In the genomic region with DNA sequence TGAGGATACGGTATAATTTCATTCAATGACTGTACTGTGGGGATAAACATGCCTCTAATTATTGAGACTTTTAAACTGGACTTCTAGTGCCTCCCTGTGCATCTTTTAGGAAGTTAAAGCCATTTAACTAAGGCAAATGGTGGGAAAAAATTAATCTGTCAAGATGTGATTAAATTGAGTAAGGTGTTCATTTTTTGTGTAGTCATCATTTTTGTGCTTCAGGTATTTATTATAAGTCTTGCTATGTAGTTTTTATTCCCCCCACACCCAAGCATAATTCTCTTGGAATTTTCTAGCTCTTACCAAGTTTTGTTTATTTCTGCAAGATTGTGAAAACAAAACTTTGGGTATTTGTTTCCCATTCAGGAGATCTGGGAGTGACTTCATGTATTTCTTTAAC, we compare ENCODE assay signal across 22 cellular contexts. TPM values are rescaled to one million over a fixed set of nuclear protein-coding genes. Genes with fewer than 3 reads are reported as not detected.
"Had no signal": no experiment of that assay in that cellular context is flagged by ENCODE, and none has a peak within 500 bp of the region (broad histone marks: within the 10 kb centered on the region; RNA-seq: fewer than 3 reads in every experiment).

No MANE protein-coding gene starts in this region.

- H3K9me3 Mint-ChIP-seq: brain; memory B cell; naive thymus-derived CD4-positive, alpha-beta T cell; T-cell had no signal

- H2AFZ ChIP-seq: parathyroid adenoma had no signal

- H3K4me3 ChIP-seq: coronary artery, esophagus squamous epithelium, left ventricle myocardium inferior, mucosa of descending colon, thoracic aorta, upper lobe of right lung had no signal

- H3K9ac ChIP-seq: parathyroid adenoma had no signal

- H3K27ac ChIP-seq: coronary artery, left ventricle myocardium inferior, neutrophil, parathyroid adenoma, thoracic aorta, upper lobe of right lung had no signal

- DNase-seq: activated CD4-positive, alpha-beta T cell treated with anti-CD3 and anti-CD28 coated beads for 4 hours; activated naive CD4-positive, alpha-beta T cell treated with anti-CD3 and anti-CD28 coated beads, Interleukin-2, amount 50 U/mL, for 16 hours; amygdala; central memory CD4-positive, alpha-beta T cell; esophagus squamous epithelium; foreskin fibroblast; glutamatergic neuron; hypothalamus; left ventricle myocardium inferior; mucosa of descending colon; naive thymus-derived CD4-positive, alpha-beta T cell; stimulated activated CD4-positive, alpha-beta T cell treated with anti-CD3 and anti-CD28 coated beads, Interleukin-1b, Interleukin-23, amount 100 ng/mL, for 48 hours; T-cell; upper lobe of right lung had no signal

- H3K9me3 ChIP-seq: esophagus squamous epithelium, left ventricle myocardium inferior, mucosa of descending colon, neutrophil, thoracic aorta, upper lobe of right lung had no signal

- H3K27me3 ChIP-seq: esophagus squamous epithelium, neutrophil, upper lobe of right lung had no signal

- H3K27me3 Mint-ChIP-seq: brain; memory B cell; naive thymus-derived CD4-positive, alpha-beta T cell; T-cell had no signal

- H3K4me3 Mint-ChIP-seq: memory B cell; naive thymus-derived CD4-positive, alpha-beta T cell; T-cell had no signal

- ATAC-seq: mucosa of descending colon; naive thymus-derived CD4-positive, alpha-beta T cell; T-cell; upper lobe of right lung had no signal

- H3K27ac Mint-ChIP-seq: memory B cell had no signal

RNA-seq across cellular contexts. Expression of a gene that starts 24.0 kb away (rescaled TPM):
- total RNA-seq: activated CD8-positive, alpha-beta memory T cell treated with anti-CD3 and anti-CD28 coated beads for 36 hours had no signal

RNA-seq across cellular contexts. Expression of a gene that starts 49.2 kb away (rescaled TPM):
- total RNA-seq: kidney epithelial cell, left ventricle myocardium inferior, mucosa of descending colon, thoracic aorta had no signal

RNA-seq across cellular contexts. Expression of a gene that starts 58.8 kb away (rescaled TPM):
- total RNA-seq: activated CD8-positive, alpha-beta memory T cell treated with anti-CD3 and anti-CD28 coated beads for 36 hours; esophagus squamous epithelium; kidney epithelial cell; left ventricle myocardium inferior; mucosa of descending colon; naive thymus-derived CD4-positive, alpha-beta T cell; T-cell; thoracic aorta; upper lobe of right lung had no signal
